ENCODE assay signal across 12 cellular contexts in genomic region chr5:80239680-80240367, GRCh38. TPM values are rescaled to one million over a fixed set of nuclear protein-coding genes. Genes with fewer than 3 reads are reported as not detected.
DNase-seq lines count a peak whose midpoint lies in the region; ATAC-seq, FAIRE-seq and TF ChIP-seq lines count a peak whose summit lies in the region.
"Had no signal": no experiment of that assay in that cellular context is flagged by ENCODE, and none has a peak within 500 bp of the region (broad histone marks: within the 10 kb centered on the region; RNA-seq: fewer than 3 reads in every experiment).

No MANE protein-coding gene starts in this region.

- peaks cover 12 to 21% (median 18%) of the 10 kb centered on the region in 4 donors for H3K4me1 ChIP-seq in liver (ENCODE audit: control insufficient read depth in 4 of 4, insufficient read depth in 4 of 4, low read length in 3 of 4)
- peaks cover 22% of the 10 kb centered on the region for H3K4me1 ChIP-seq in HepG2 (ENCODE audit: insufficient read depth, low read length)
- H3K4me1 ChIP-seq in lower lobe of right lung: peaks cover 29% of the 10 kb centered on the region
- H3K4me1 ChIP-seq in upper lobe of right lung: peaks cover 15% of the 10 kb centered on the region

- no peak for FAIRE-seq in HepG2 (lab: Jason Lieb, UNC)

- no peak for TF ChIP-seq POLR2A in HepG2 (IDR thresholded peaks at IDR 0.05; ENCODE audit: insufficient read depth in 1 of 2, low read depth in 2 of 2, low read length in 2 of 2)

- peak overlapping the region in 1 of 2 donors; percentile 67 for H3K27ac ChIP-seq in liver (ENCODE audit: low read depth in 1 of 2, low read length in 2 of 2)
- H3K27ac ChIP-seq in HepG2 (ENCODE audit: extremely low read length, insufficient read depth, low read length): no peak overlapping the region
- H3K27ac ChIP-seq in brain microvascular endothelial cell: no peak overlapping the region
- peak overlapping the region; percentile 12 for H3K27ac ChIP-seq in lower lobe of right lung
- H3K27ac ChIP-seq in upper lobe of right lung: peak overlapping the region; percentile 20

- TF ChIP-seq RAD21 in liver (IDR thresholded peaks at IDR 0.05) (peak in 1 of 2 donors; percentile 12), HepG2 (CRISPR knock-in tag; IDR thresholded peaks at IDR 0.05) (no peak)

- H3K9me3 ChIP-seq in liver (ENCODE audit: control insufficient read depth in 4 of 4, low read length in 3 of 4) (peaks cover 0 to 3% (median 0%) of the 10 kb centered on the region in 4 donors), HepG2 (ENCODE audit: low read length) (peaks cover 9% of the 10 kb centered on the region), lower lobe of right lung (peaks cover 9% of the 10 kb centered on the region), upper lobe of right lung (no peaks in the 10 kb centered on the region)

- 67% methylated on average over 4 of the region's 4 CpGs for WGBS in liver
- WGBS in HepG2 (ENCODE audit: low lambda C conversion rate): 91% methylated on average over 4 of the region's 4 CpGs

- H3K9ac ChIP-seq in liver (ENCODE audit: low read depth in 1 of 2, low read length in 2 of 2) (no peak overlapping the region), HepG2 (ENCODE audit: insufficient read depth, low read depth, low read length) (no peak overlapping the region)

- BruUV-seq in HepG2 (replicated peaks; lab: Mats Ljungman, UMichigan): no TSS peak

- no peak for TF ChIP-seq EP300 in HepG2 (IDR thresholded peaks at IDR 0.05; ENCODE audit: low read depth in 2 of 2, low read length in 2 of 2)
- TF ChIP-seq EP300 in HepG2 (CRISPR knock-in tag; IDR thresholded peaks at IDR 0.05; ENCODE audit: borderline replicate concordance): no peak

- H3K4me3 ChIP-seq in liver (ENCODE audit: low read depth in 1 of 3, low read length in 3 of 3): no peak overlapping the region
- H3K4me3 ChIP-seq in HepG2 (replicated peaks in 1 of 3; ENCODE audit: insufficient read depth in 1 of 3, low read depth in 2 of 3, low read length in 3 of 3): no peak overlapping the region
- H3K4me3 ChIP-seq in brain microvascular endothelial cell (ENCODE audit: low read depth, low read length): no peak overlapping the region
- H3K4me3 ChIP-seq in lower lobe of right lung: no peak overlapping the region
- H3K4me3 ChIP-seq in upper lobe of right lung: no peak overlapping the region

- H3K27me3 ChIP-seq in liver (ENCODE audit: control insufficient read depth in 4 of 4, insufficient read depth in 4 of 4, low read length in 3 of 4) (no peaks in the 10 kb centered on the region), HepG2 (ENCODE audit: control insufficient read depth in 1 of 2, insufficient read depth in 2 of 2, low read length in 2 of 2) (no peaks in the 10 kb centered on the region), brain microvascular endothelial cell (replicated peaks) (no peaks in the 10 kb centered on the region), lower lobe of right lung (ENCODE audit: low read depth) (no peaks in the 10 kb centered on the region), upper lobe of right lung (no peaks in the 10 kb centered on the region)

- POLR2A ChIA-PET in HepG2 (lab: Yijun Ruan, JAX): interaction anchor here (0.8 to 2.6 kb wide), 4 partner anchors 9 to 18 kb away, joined by 3 to 9 read pairs (median 5); partner anchors contain the start of gene SERINC5

- H3K79me2 ChIP-seq in HepG2 (ENCODE audit: insufficient read depth, low read length): peaks cover 73% of the 10 kb centered on the region

- CTCF ChIA-PET in HepG2 (lab: Yijun Ruan, JAX; ENCODE audit: low intra/inter-chr PET ratio, low total read pairs): no interaction called here

- intact Hi-C loops in HepG2 (cut with micrococcal nuclease; ENCODE audit: unreplicated experiment) (no loop called here), lower lobe of right lung (cut with DNase I) (no loop called here), upper lobe of right lung (cut with DNase I) (no loop called here)

- no peak overlapping the region for H2AFZ ChIP-seq in HepG2 (ENCODE audit: low read length)

- H4K20me1 ChIP-seq in HepG2 (ENCODE audit: insufficient read depth, low read length): 0 out of 2 replicates have a peak, but pooled peaks cover 6% of the 10 kb centered on the region

- no peak for ATAC-seq in HepG2
- ATAC-seq in lower lobe of right lung: no peak
- no peak for ATAC-seq in upper lobe of right lung
- ATAC-seq in HG02870 (IDR thresholded peaks at IDR 0.05; ENCODE audit: unreplicated experiment): no peak

- H3K4me2 ChIP-seq in HepG2 (ENCODE audit: low read depth, low read length): no peak overlapping the region

- in situ Hi-C loops in HepG2 (cut with HindIII; ENCODE audit: extremely low pct_ligation_motif_present, low pct_unique_long_range_greater_than_20kb) (no loop called here), brain microvascular endothelial cell (cut with HindIII; ENCODE audit: low pct_ligation_motif_present, low sequenced_read_pairs) (no loop called here), GM13976 (cut with MboI; ENCODE audit: low sequenced_read_pairs, unreplicated experiment) (no loop called here)

- H3K36me3 ChIP-seq in liver (ENCODE audit: control insufficient read depth in 4 of 4, insufficient read depth in 3 of 4, low read depth in 1 of 4, low read length in 3 of 4): peaks cover 0 to 3% (median 3%) of the 10 kb centered on the region in 4 donors
- peaks cover 0 to 6% of the 10 kb centered on the region in 2 experiments; a peak in 2 of 5 replicates for H3K36me3 ChIP-seq in HepG2 (replicated peaks in 1 of 2; ENCODE audit: control insufficient read depth in 1 of 2, insufficient read depth in 2 of 2, low read length in 2 of 2)
- H3K36me3 ChIP-seq in brain microvascular endothelial cell (replicated peaks): no peaks in the 10 kb centered on the region
- H3K36me3 ChIP-seq in lower lobe of right lung: no peaks in the 10 kb centered on the region
- H3K36me3 ChIP-seq in upper lobe of right lung: peaks cover 12% of the 10 kb centered on the region

- DNase-seq in HepG2 (ENCODE audit: low spot score): no peak
- DNase-seq in brain microvascular endothelial cell: peak; percentile 36
- DNase-seq in lower lobe of right lung: no peak
- no peak for DNase-seq in upper lobe of right lung
- DNase-seq in GM13976 (ENCODE audit: low spot score): no peak
- DNase-seq in retina: no peak
- DNase-seq: activated CD4-positive, CD25-positive, alpha-beta regulatory T cell; central memory CD4-positive, alpha-beta T cell; NCI-H1048; NK-92 treated with Interleukin-12 subunit alpha and Interleukin-12 subunit beta, amount 100 ng/mL, for 24 hours had no signal

- no peak for TF ChIP-seq CTCF in liver (IDR thresholded peaks at IDR 0.05; ENCODE audit: low read depth, low read length, missing input control)
- no peak for TF ChIP-seq CTCF in HepG2 (CRISPR knock-in tag; IDR thresholded peaks at IDR 0.05)
- TF ChIP-seq CTCF in brain microvascular endothelial cell (IDR thresholded peaks at IDR 0.05; ENCODE audit: low read depth, low read length, missing control alignments): no peak
- no peak for TF ChIP-seq CTCF in lower lobe of right lung (IDR thresholded peaks at IDR 0.05)
- no peak for TF ChIP-seq CTCF in upper lobe of right lung (IDR thresholded peaks at IDR 0.05)
- no peak for TF ChIP-seq CTCF in GM13976 (IDR thresholded peaks at IDR 0.05; ENCODE audit: borderline replicate concordance, control extremely low read depth, extremely low read depth, insufficient read depth, missing control alignments)

TF ChIP-seq in liver, 16 proteins besides CTCF, POLR2A, EP300 and RAD21 (continues in another document):
- TF ChIP-seq YY1 (IDR thresholded peaks at IDR 0.05) (no peak), NR2F2 (IDR thresholded peaks at IDR 0.05) (peak; percentile 58), HNF4G (IDR thresholded peaks at IDR 0.05) (no peak), FOXA1 (IDR thresholded peaks at IDR 0.05) (no peak), MAX (IDR thresholded peaks at IDR 0.05) (no peak), RXRA (IDR thresholded peaks at IDR 0.05) (no peak)

TF ChIP-seq in HepG2, 621 proteins besides CTCF, POLR2A, EP300 and RAD21 (continues in another document):
- TF ChIP-seq ZNF205 (CRISPR knock-in tag; IDR thresholded peaks at IDR 0.05) (no peak), IKZF5 (CRISPR knock-in tag; IDR thresholded peaks at IDR 0.05) (no peak)

RNA-seq across cellular contexts. Expression of gene SERINC5, which starts 16.0 kb away (rescaled TPM):
- total RNA-seq in liver: 10 to 100 TPM; 37.4 to 82.3 TPM
- polyA plus RNA-seq in liver: 10 to 100 TPM; 22.2 to 26.6 TPM
- 22.8 and 23.1 TPM in 2 replicates for total RNA-seq in HepG2 (2016; rRNA removed; fragmentation: Illumina TruSeq; extraction: Trizol)
- 5.4 and 6.5 TPM in 2 replicates for total RNA-seq in HepG2 (2016; cell fraction: cytosol; rRNA removed; fragmentation: Illumina TruSeq; extraction: Trizol; ENCODE audit: low read depth)
- 21.5 and 23.8 TPM in 2 replicates for total RNA-seq in HepG2 (2016; cell fraction: insoluble cytoplasmic fraction; rRNA removed; fragmentation: Illumina TruSeq; extraction: Trizol)
- total RNA-seq in HepG2 (2016; cell fraction: membrane; rRNA removed; fragmentation: Illumina TruSeq; extraction: Trizol): 9.0 and 9.4 TPM in 2 replicates
- total RNA-seq in HepG2 (2016; cell fraction: nucleus; rRNA removed; fragmentation: Illumina TruSeq; extraction: Trizol): 33.8 and 36.7 TPM in 2 replicates
- polyA plus RNA-seq in HepG2 (2011; rRNA removed): 17.3 TPM in 2 replicates
- 12.6 and 17.2 TPM in 2 replicates for polyA plus RNA-seq in HepG2 (2011; cell fraction: cytosol; rRNA removed)
- 7.1 and 8.9 TPM in 2 replicates for polyA plus RNA-seq in HepG2 (2011; cell fraction: nucleus; rRNA removed)
- 19.5 and 21.6 TPM in 2 replicates for polyA plus RNA-seq in HepG2 (2012)
- 0.84 and 0.86 TPM in 2 replicates for polyA plus RNA-seq in HepG2 (2016; cell fraction: cytosol; fragmentation: Illumina TruSeq; extraction: Trizol; ENCODE audit: low read depth)
- polyA plus RNA-seq in HepG2 (2016; cell fraction: insoluble cytoplasmic fraction; fragmentation: Illumina TruSeq; extraction: Trizol; ENCODE audit: low read depth): 9.7 and 9.9 TPM in 2 replicates
- 2.2 and 3.1 TPM in 2 replicates for polyA plus RNA-seq in HepG2 (2016; cell fraction: membrane; fragmentation: Illumina TruSeq; extraction: Trizol; ENCODE audit: low read depth)
- 20.5 and 22.1 TPM in 2 replicates for polyA plus RNA-seq in HepG2 (2016; cell fraction: nucleus; fragmentation: Illumina TruSeq; extraction: Trizol; ENCODE audit: insufficient read depth, low read depth)
- polyA minus RNA-seq in HepG2 (2011; rRNA and poly(A)+ RNA removed; ENCODE audit: low replicate concordance): 6.4 and 56.6 TPM in 2 replicates
- 25.1 and 29.5 TPM in 2 replicates for polyA minus RNA-seq in HepG2 (2011; cell fraction: cytosol; rRNA and poly(A)+ RNA removed)
- polyA minus RNA-seq in HepG2 (2011; cell fraction: nucleus; rRNA and poly(A)+ RNA removed): 22.3 and 25.4 TPM in 2 replicates
- total RNA-seq in lower lobe of right lung: 52.6 TPM
- total RNA-seq in upper lobe of right lung: 60.4 TPM

Comparison
In these comparisons a context has a peak if more than half of its experiments do, and no peak if none do; other contexts are left out.
1. H3K27ac ChIP-seq: peak in lower lobe of right lung (single experiment) and upper lobe of right lung (single experiment); none in HepG2 (single experiment) and brain microvascular endothelial cell (single experiment).